26 cellular contexts compared by ENCODE assay signal in the genomic region with DNA sequence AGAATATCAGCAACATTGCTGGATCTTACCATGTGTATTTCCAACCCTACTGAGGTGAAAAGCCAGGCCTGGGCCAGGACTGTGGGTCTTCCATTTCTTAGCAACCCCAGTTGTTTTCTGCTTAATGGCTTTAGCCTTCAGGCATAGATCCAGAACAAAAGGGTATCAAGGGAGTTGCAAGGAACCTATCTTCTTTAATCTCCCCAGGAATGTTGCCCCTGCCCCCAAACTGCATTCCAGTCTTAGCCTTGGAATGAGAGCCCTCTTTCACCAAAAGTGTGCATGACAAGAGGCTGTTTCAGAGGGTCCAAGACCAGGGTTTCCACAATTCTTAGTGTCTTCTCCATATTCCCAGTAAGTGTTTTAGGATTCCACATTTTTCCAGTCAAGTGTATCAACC.
DNase-seq lines count a peak whose midpoint lies in the region; ATAC-seq and TF ChIP-seq lines count a peak whose summit lies in the region.
"Had no signal": no experiment of that assay in that cellular context is flagged by ENCODE, and none has a peak within 500 bp of the region (broad histone marks: within the 10 kb centered on the region; RNA-seq: fewer than 3 reads in every experiment).

No MANE protein-coding gene starts in this region.

- H3K36me3 ChIP-seq in Caco-2 (ENCODE audit: control insufficient read depth, insufficient read depth, low read length) (no peaks in the 10 kb centered on the region), esophagus muscularis mucosa (no peaks in the 10 kb centered on the region), mesendoderm (ENCODE audit: control insufficient read depth, insufficient read depth, low read length) (no peaks in the 10 kb centered on the region), testis (ENCODE audit: low read depth, missing control alignments) (no peaks in the 10 kb centered on the region)
- H3K36me3 ChIP-seq: adrenal gland, tibial nerve had no signal

- H3K56ac ChIP-seq in mesendoderm (ENCODE audit: low read length): no peak overlapping the region

- H3K4me2 ChIP-seq in mesendoderm (ENCODE audit: low read length): no peak overlapping the region

- TF ChIP-seq RAD21 in Ishikawa (IDR thresholded peaks at IDR 0.05; ENCODE audit: low read depth): no peak

- H4K8ac ChIP-seq in mesendoderm (ENCODE audit: low read depth, low read length): no peak overlapping the region

- CTCF ChIA-PET in Caco-2 (lab: Charles Lee): no interaction called here

- ATAC-seq in GM21381 (IDR thresholded peaks at IDR 0.05; ENCODE audit: unreplicated experiment): no peak
- ATAC-seq: naive thymus-derived CD8-positive, alpha-beta T cell had no signal

- no peak for TF ChIP-seq CTCF in Caco-2 (IDR thresholded peaks at IDR 0.05; ENCODE audit: insufficient read depth in 1 of 2, low read depth in 1 of 2, low read length in 1 of 2, severe bottlenecking in 1 of 2, unreplicated experiment in 1 of 2)
- TF ChIP-seq CTCF in esophagus muscularis mucosa (IDR thresholded peaks at IDR 0.05): no peak
- TF ChIP-seq CTCF in testis (IDR thresholded peaks at IDR 0.05): no peak

- H2BK15ac ChIP-seq in mesendoderm (replicated peaks; ENCODE audit: low read depth): no peak overlapping the region

- H2AK5ac ChIP-seq in mesendoderm (ENCODE audit: low read length): no peak overlapping the region

- intact Hi-C loops in Caco-2 (cut with micrococcal nuclease; ENCODE audit: unreplicated experiment): no loop called here
- intact Hi-C loops in esophagus muscularis mucosa (cut with DNase I): no loop called here
- intact Hi-C loops in testis (cut with DNase I; ENCODE audit: low total_unique reads): no loop called here

- POLR2A ChIA-PET in Caco-2 (lab: Charles Lee): no interaction called here

- no peak overlapping the region for H3K18ac ChIP-seq in mesendoderm (ENCODE audit: low read length)

- no peaks in the 10 kb centered on the region for H3K4me1 Mint-ChIP-seq in Caco-2 (ENCODE audit: low read depth, unreplicated experiment)
- H3K4me1 Mint-ChIP-seq: activated CD4-positive, alpha-beta T cell treated with anti-CD3 and anti-CD28 coated beads, Interleukin-2, amount 10 ng/mL, durations not matched to agents 24 days and 14 days; brain; CD4-positive, alpha-beta memory T cell; naive thymus-derived CD8-positive, alpha-beta T cell had no signal

- DNase-seq in Caco-2: peak; percentile 62 to 67
- DNase-seq in esophagus muscularis mucosa (ENCODE audit: extremely low spot score): peak; percentile 10
- peak; percentile 99 for DNase-seq in mesendoderm
- no peak for DNase-seq in AG20443 (ENCODE audit: low spot score)
- DNase-seq in testis: no peak
- no peak for DNase-seq in NCI-H2107 (lab: John Stamatoyannopoulos, UW)
- DNase-seq: activated CD4-positive, alpha-beta T cell treated with anti-CD3 and anti-CD28 coated beads, Interleukin-2, amount 10 ng/mL, durations not matched to agents 24 days and 14 days; activated naive CD4-positive, alpha-beta T cell; activated T-cell treated with anti-CD3 and anti-CD28 coated beads, Interleukin-2, amount 50 U/mL, for 48 hours; adrenal gland; CD4-positive, alpha-beta memory T cell; GDM1; head of caudate nucleus; naive thymus-derived CD8-positive, alpha-beta T cell; NCI-H2171; NK-92 treated with Interleukin-12 subunit alpha and Interleukin-12 subunit beta, amount 100 ng/mL, for 24 hours; Right ventricle myocardium superior; T-helper 9 cell had no signal

- no peak overlapping the region for H2BK120ac ChIP-seq in mesendoderm (ENCODE audit: low read depth, low read length)

- BruUV-seq in Caco-2 (replicated peaks; lab: Mats Ljungman, UMichigan): no TSS peak

- H4K5ac ChIP-seq in mesendoderm (ENCODE audit: low read length): no peak overlapping the region

- no peak overlapping the region for H3K4ac ChIP-seq in mesendoderm (ENCODE audit: low read depth, low read length)

- peaks cover 9% of the 10 kb centered on the region; the same call in 1 of the 2 replicates for H3K9me3 ChIP-seq in Caco-2
- H3K9me3 ChIP-seq in esophagus muscularis mucosa: no peaks in the 10 kb centered on the region
- H3K9me3 ChIP-seq in testis: no peaks in the 10 kb centered on the region
- H3K9me3 ChIP-seq: adrenal gland, tibial nerve had no signal

- no peak overlapping the region for H3K9ac ChIP-seq in mesendoderm (ENCODE audit: low read length)

- H3K23ac ChIP-seq in mesendoderm (ENCODE audit: low read length): no peak overlapping the region

- no peak overlapping the region for H3K4me3 Mint-ChIP-seq in Caco-2 (ENCODE audit: unreplicated experiment)
- H3K4me3 Mint-ChIP-seq: activated CD4-positive, alpha-beta T cell treated with anti-CD3 and anti-CD28 coated beads, Interleukin-2, amount 10 ng/mL, durations not matched to agents 24 days and 14 days; brain; CD4-positive, alpha-beta memory T cell; naive thymus-derived CD8-positive, alpha-beta T cell; stimulated activated naive CD8-positive, alpha-beta T cell treated with anti-CD3 and anti-CD28 coated beads, Interleukin-15, Interleukin-2, amounts not matched to agents 100 ng/mL and 50 ng/mL, for 24 hours had no signal

- no peaks in the 10 kb centered on the region for H3K36me3 Mint-ChIP-seq in Caco-2 (ENCODE audit: insufficient read depth, unreplicated experiment)
- H3K36me3 Mint-ChIP-seq: brain; CD4-positive, alpha-beta memory T cell; naive thymus-derived CD8-positive, alpha-beta T cell had no signal

- H3K4me1 ChIP-seq in Caco-2 (peaks cover 16% of the 10 kb centered on the region), esophagus muscularis mucosa (no peaks in the 10 kb centered on the region), mesendoderm (ENCODE audit: control insufficient read depth, low read depth, low read length) (peaks cover 5% of the 10 kb centered on the region), testis (peaks cover 5% of the 10 kb centered on the region)
- H3K4me1 ChIP-seq: adrenal gland had no signal

- H2BK5ac ChIP-seq in mesendoderm (ENCODE audit: low read length): peak overlapping the region; percentile 49

- H3K79me2 ChIP-seq in mesendoderm (ENCODE audit: control insufficient read depth, insufficient read depth, low read length): no peaks in the 10 kb centered on the region

- peaks cover 16% of the 10 kb centered on the region for H3K9me3 Mint-ChIP-seq in Caco-2 (ENCODE audit: unreplicated experiment)
- H3K9me3 Mint-ChIP-seq: activated CD4-positive, alpha-beta T cell treated with anti-CD3 and anti-CD28 coated beads, Interleukin-2, amount 10 ng/mL, durations not matched to agents 24 days and 14 days; CD4-positive, alpha-beta memory T cell; naive thymus-derived CD8-positive, alpha-beta T cell; stimulated activated naive CD8-positive, alpha-beta T cell treated with anti-CD3 and anti-CD28 coated beads, Interleukin-15, Interleukin-2, amounts not matched to agents 100 ng/mL and 50 ng/mL, for 24 hours had no signal

- peak overlapping the region; percentile 19 for H3K27ac Mint-ChIP-seq in Caco-2 (ENCODE audit: unreplicated experiment)
- H3K27ac Mint-ChIP-seq: activated CD4-positive, alpha-beta T cell treated with anti-CD3 and anti-CD28 coated beads, Interleukin-2, amount 10 ng/mL, durations not matched to agents 24 days and 14 days; brain; CD4-positive, alpha-beta memory T cell; naive thymus-derived CD8-positive, alpha-beta T cell; stimulated activated naive CD8-positive, alpha-beta T cell treated with anti-CD3 and anti-CD28 coated beads, Interleukin-15, Interleukin-2, amounts not matched to agents 100 ng/mL and 50 ng/mL, for 24 hours had no signal

- H3K27ac ChIP-seq in esophagus muscularis mucosa (replicated peaks in 1 of 4): no peak overlapping the region
- peak overlapping the region; percentile 48 for H3K27ac ChIP-seq in mesendoderm (ENCODE audit: low read depth, low read length)
- no peak overlapping the region for H3K27ac ChIP-seq in testis
- H3K27ac ChIP-seq: epithelial cell of prostate, skin epidermis, tibial nerve, VCaP had no signal

- H3K27me3 Mint-ChIP-seq in Caco-2 (ENCODE audit: insufficient read depth, unreplicated experiment): no peaks in the 10 kb centered on the region
- H3K27me3 Mint-ChIP-seq: stimulated activated naive CD8-positive, alpha-beta T cell treated with anti-CD3 and anti-CD28 coated beads, Interleukin-15, Interleukin-2, amounts not matched to agents 100 ng/mL and 50 ng/mL, for 24 hours had no signal

- TF ChIP-seq POLR2A in esophagus muscularis mucosa (IDR thresholded peaks at IDR 0.05; ENCODE audit: low read depth) (no peak), testis (IDR thresholded peaks at IDR 0.05) (no peak)

- TF ChIP-seq EP300 in Ishikawa (IDR thresholded peaks at IDR 0.05; ENCODE audit: borderline replicate concordance) (no peak), esophagus muscularis mucosa (IDR thresholded peaks at IDR 0.05) (no peak)

- no peak overlapping the region for H3K4me3 ChIP-seq in Caco-2 (ENCODE audit: low read depth, low read length)
- H3K4me3 ChIP-seq in esophagus muscularis mucosa: no peak overlapping the region
- H3K4me3 ChIP-seq in mesendoderm (ENCODE audit: low read length): no peak overlapping the region
- no peak overlapping the region for H3K4me3 ChIP-seq in testis
- H3K4me3 ChIP-seq: adrenal gland, skin epidermis, tibial nerve had no signal

- H3K27me3 ChIP-seq in Caco-2 (replicated peaks; ENCODE audit: control insufficient read depth, insufficient read depth, low read length): no peaks in the 10 kb centered on the region
- H3K27me3 ChIP-seq in esophagus muscularis mucosa: no peaks in the 10 kb centered on the region
- H3K27me3 ChIP-seq in mesendoderm (ENCODE audit: insufficient read depth, low read length, poor library complexity): no peaks in the 10 kb centered on the region
- H3K27me3 ChIP-seq in testis: no peaks in the 10 kb centered on the region
- H3K27me3 ChIP-seq: adrenal gland, tibial nerve had no signal

- no peaks in the 10 kb centered on the region for H3K79me1 ChIP-seq in mesendoderm (ENCODE audit: low read length)

TF ChIP-seq in Ishikawa, 13 proteins besides CTCF, POLR2A, EP300 and RAD21:
- TF ChIP-seq YY1 (IDR thresholded peaks at IDR 0.05; ENCODE audit: low read depth) (no peak), TEAD4 (IDR thresholded peaks at IDR 0.05) (peak; percentile 36; the same call in 1 of the 2 replicates)

Comparison
In these comparisons a context has a peak if more than half of its experiments do, and no peak if none do; other contexts are left out.
1. DNase-seq: peak in Caco-2 (2 of 2), esophagus muscularis mucosa (single experiment) and mesendoderm (single experiment); none in AG20443 (single experiment), testis (single experiment) and NCI-H2107 (single experiment).